Comparison of ENCODE assay signal across 8 cellular contexts in genomic region chr6:27188206-27188884, GRCh38. TPM values are rescaled to one million over a fixed set of nuclear protein-coding genes. Genes with fewer than 3 reads are reported as not detected.
DNase-seq lines count a peak whose midpoint lies in the region; ATAC-seq lines count a peak whose summit lies in the region.

No MANE protein-coding gene starts in this region.

- POLR2A ChIA-PET in activated CD4-positive, alpha-beta T cell treated with anti-CD3 and anti-CD28 coated beads for 36 hours (lab: Charles Lee): no interaction called here

- H3K27me3 Mint-ChIP-seq in activated CD4-positive, alpha-beta T cell treated with anti-CD3 and anti-CD28 coated beads for 36 hours: peaks cover 2% of the 10 kb centered on the region

- no peaks in the 10 kb centered on the region for H3K9me3 Mint-ChIP-seq in activated CD4-positive, alpha-beta T cell treated with anti-CD3 and anti-CD28 coated beads for 36 hours (ENCODE audit: low read depth)

- H3K36me3 ChIP-seq in effector memory CD4-positive, alpha-beta T cell (ENCODE audit: control insufficient read depth, insufficient read depth, low read length): no peaks in the 10 kb centered on the region

- peak overlapping the region; percentile 81 for H3K4me3 Mint-ChIP-seq in activated CD4-positive, alpha-beta T cell treated with anti-CD3 and anti-CD28 coated beads for 36 hours

- H3K36me3 Mint-ChIP-seq in activated CD4-positive, alpha-beta T cell treated with anti-CD3 and anti-CD28 coated beads for 36 hours (ENCODE audit: low read depth): no peaks in the 10 kb centered on the region

- intact Hi-C loops in Right ventricle myocardium inferior (cut with DNase I) (no loop called here), cardiac septum (cut with DNase I) (loop anchor here (10.0 kb wide), 1 partner anchor 316 kb away; no protein-coding TSS in a partner anchor)
- intact Hi-C loops in activated CD4-positive, alpha-beta T cell treated with anti-CD3 and anti-CD28 coated beads for 36 hours (cut with DNase I, micrococcal nuclease): loop anchor here (1.0 to 10.0 kb wide), 7 partner anchors 10 to 564 kb away; partner anchors contain the start of gene POM121L2 (in 1 of the 2)

- H3K27ac ChIP-seq in effector memory CD4-positive, alpha-beta T cell (ENCODE audit: insufficient read depth, low read length, poor library complexity, severe bottlenecking): no peak overlapping the region

- peaks cover 10% of the 10 kb centered on the region for H3K4me1 Mint-ChIP-seq in activated CD4-positive, alpha-beta T cell treated with anti-CD3 and anti-CD28 coated beads for 36 hours

- peaks cover 11% of the 10 kb centered on the region for H3K4me1 ChIP-seq in effector memory CD4-positive, alpha-beta T cell (ENCODE audit: control insufficient read depth, insufficient read depth, low read length, poor library complexity, severe bottlenecking)

- DNase-seq in Right ventricle myocardium inferior (ENCODE audit: missing footprints): no peak
- no peak for DNase-seq in cardiac septum (ENCODE audit: low spot score)
- peak; percentile 46 for DNase-seq in NCI-H1105 (lab: John Stamatoyannopoulos, UW)
- DNase-seq in activated CD4-positive, alpha-beta T cell treated with anti-CD3 and anti-CD28 coated beads for 36 hours: peak; percentile 51
- DNase-seq in effector memory CD4-positive, alpha-beta T cell: no peak
- DNase-seq in lung microvascular endothelial cell (ENCODE audit: low read depth in 2 of 2): peak; percentile 29 to 69
- DNase-seq in stromal cell of bone marrow (ENCODE audit: low read depth): peak; percentile 73

- peak; percentile 94 for ATAC-seq in Right ventricle myocardium inferior
- peak; percentile 90 for ATAC-seq in HG02610 (IDR thresholded peaks at IDR 0.05; ENCODE audit: unreplicated experiment)
- ATAC-seq in activated CD4-positive, alpha-beta T cell treated with anti-CD3 and anti-CD28 coated beads for 36 hours: peak; percentile 90

- H3K27ac Mint-ChIP-seq in activated CD4-positive, alpha-beta T cell treated with anti-CD3 and anti-CD28 coated beads for 36 hours: peak overlapping the region; percentile 76

- CTCF ChIA-PET in activated CD4-positive, alpha-beta T cell treated with anti-CD3 and anti-CD28 coated beads for 36 hours (lab: Charles Lee): interaction anchor here (0.7 to 1.4 kb wide), 10 partner anchors 9 to 705 kb away, joined by 3 to 5 read pairs (median 3); a partner anchor contains a TSS

- peak overlapping the region; percentile 76 for H3K4me3 ChIP-seq in effector memory CD4-positive, alpha-beta T cell (ENCODE audit: insufficient read depth, low read depth, low read length, poor library complexity, severe bottlenecking)

- no peaks in the 10 kb centered on the region for H3K27me3 ChIP-seq in effector memory CD4-positive, alpha-beta T cell (replicated peaks; ENCODE audit: control insufficient read depth, insufficient read depth, low read length, poor library complexity, severe bottlenecking)

- H3K9me3 ChIP-seq in effector memory CD4-positive, alpha-beta T cell (ENCODE audit: control insufficient read depth, low read length): no peaks in the 10 kb centered on the region

RNA-seq across cellular contexts. Expression of gene PRSS16, which starts 59.2 kb away (rescaled TPM):
- total RNA-seq in Right ventricle myocardium inferior: 0.16 TPM
- total RNA-seq in cardiac septum: not detected
- total RNA-seq in activated CD4-positive, alpha-beta T cell treated with anti-CD3 and anti-CD28 coated beads for 36 hours: 1 to 10 TPM; 1.5 to 2.0 TPM
- total RNA-seq in lung microvascular endothelial cell: 0.22 TPM in 1 of 2 replicates, not detected in the other

Comparison
In these comparisons a context has a peak if more than half of its experiments do, and no peak if none do; other contexts are left out.
1. DNase-seq: peak in NCI-H1105 (single experiment), activated CD4-positive, alpha-beta T cell treated with anti-CD3 and anti-CD28 coated beads for 36 hours (single experiment), lung microvascular endothelial cell (2 of 2) and stromal cell of bone marrow (single experiment); none in Right ventricle myocardium inferior (single experiment), cardiac septum (single experiment) and effector memory CD4-positive, alpha-beta T cell (0 of 3).
2. Peak in every context shown above with its lines, with median percentiles within 50 percentile points of each other: ATAC-seq.